ENCODE assay signal across 18 cellular contexts in the genomic region with DNA sequence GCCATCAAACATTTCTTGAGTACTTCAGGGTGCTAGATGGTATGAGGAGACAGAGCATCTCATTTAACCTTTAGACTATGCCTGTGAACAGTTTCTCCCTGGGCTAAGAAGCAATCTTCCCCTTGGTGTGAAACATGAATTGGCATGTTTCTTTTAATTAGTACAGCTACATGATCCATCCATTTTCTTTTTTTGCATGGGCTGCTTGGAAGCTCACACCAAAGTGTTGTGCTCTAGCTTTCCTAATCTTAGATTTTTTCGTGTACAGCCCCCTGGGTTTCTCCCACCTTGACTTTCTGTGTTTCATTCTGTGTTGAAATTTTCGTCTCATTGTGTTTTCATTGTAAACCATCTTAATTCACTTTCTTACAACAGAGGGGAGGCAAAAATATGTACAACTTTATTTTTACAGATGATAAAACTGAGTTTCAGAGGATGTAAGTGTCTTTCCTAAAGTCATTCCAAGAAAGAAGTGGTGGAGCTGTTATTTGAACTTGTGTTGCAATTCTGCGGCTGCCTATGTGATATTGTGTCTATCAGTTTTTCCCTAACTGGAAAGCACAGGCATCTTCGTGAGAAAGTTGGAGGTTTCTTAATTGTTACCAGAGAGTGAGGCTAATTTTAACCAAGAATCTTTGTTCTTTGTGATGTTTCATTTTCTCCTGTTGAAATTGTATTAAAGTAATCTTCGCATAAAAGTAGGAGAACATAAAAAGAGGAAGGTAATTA.
DNase-seq lines count a peak whose midpoint lies in the region; ATAC-seq and TF ChIP-seq lines count a peak whose summit lies in the region.
"Had no signal": no experiment of that assay in that cellular context is flagged by ENCODE, and none has a peak within 500 bp of the region (broad histone marks: within the 10 kb centered on the region; RNA-seq: fewer than 3 reads in every experiment).

No MANE protein-coding gene starts in this region.

- H3K4me2 ChIP-seq in SK-N-SH (no peak overlapping the region), smooth muscle cell (peak overlapping the region; percentile 73)
- H3K4me2 ChIP-seq: BLaER1 treated with 17β-estradiol and CSF1 and Interleukin-3, amounts not matched to agents 10 nM and 100 nM had no signal

- H3K4me1 Mint-ChIP-seq in CD14-positive monocyte, result peaks cover 37% of the 10 kb centered on the region

- no peak for TF ChIP-seq EP300 in SK-N-SH (IDR thresholded peaks at IDR 0.05; ENCODE audit: borderline replicate concordance in 1 of 2, low read depth in 1 of 2, low read length in 1 of 2)

- H3K9ac ChIP-seq in SK-N-SH (no peak overlapping the region), smooth muscle cell (ENCODE audit: low read depth) (no peak overlapping the region)
- H3K9ac ChIP-seq: BLaER1 treated with 17β-estradiol and CSF1 and Interleukin-3, amounts not matched to agents 10 nM and 100 nM had no signal

- in situ Hi-C loops in G401 (cut with HindIII; ENCODE audit: low sequenced_read_pairs), result no loop called here

- intact Hi-C loops in CD14-positive monocyte (cut with micrococcal nuclease), result no loop called here

- peaks cover 19 to 33% of the 10 kb centered on the region in 2 experiments for H3K4me1 ChIP-seq in SK-N-SH (ENCODE audit: control insufficient read depth in 1 of 2, insufficient read depth in 2 of 2, low read depth in 1 of 2, low read length in 1 of 2)
- peaks cover 41% of the 10 kb centered on the region for H3K4me1 ChIP-seq in smooth muscle cell (ENCODE audit: low read depth)

- no peak for ATAC-seq in HG03439 (IDR thresholded peaks at IDR 0.05; ENCODE audit: unreplicated experiment)

- TF ChIP-seq RAD21 in SK-N-SH (IDR thresholded peaks at IDR 0.05; ENCODE audit: low read length), result no peak

- H3K27me3 ChIP-seq in SK-N-SH (ENCODE audit: insufficient read depth) (no peaks in the 10 kb centered on the region), smooth muscle cell (ENCODE audit: low read depth) (no peaks in the 10 kb centered on the region)
- H3K27me3 ChIP-seq: BLaER1 treated with 17β-estradiol and CSF1 and Interleukin-3, amounts not matched to agents 10 nM and 100 nM; neutrophil; tibial nerve had no signal

- DNase-seq in CD14-positive monocyte (ENCODE audit: low spot score), result no peak
- no peak for DNase-seq in SK-N-SH
- peak; percentile 82 for DNase-seq in fibroblast of the aortic adventitia (ENCODE audit: low read depth)
- DNase-seq in smooth muscle cell (lab: John Stamatoyannopoulos, UW; ENCODE audit: unreplicated experiment), result no peak
- DNase-seq in G401 (ENCODE audit: low spot score), result no peak
- DNase-seq in superior temporal gyrus (ENCODE audit: extremely low spot score), result no peak
- DNase-seq in GOT3 (lab: John Stamatoyannopoulos, UW), result no peak
- DNase-seq: activated CD8-positive, alpha-beta memory T cell treated with anti-CD3 and anti-CD28 coated beads, Interleukin-2, amount 50 U/mL, for 4 hours; activated naive CD4-positive, alpha-beta T cell treated with anti-CD3 and anti-CD28 coated beads for 36 hours; central memory CD4-positive, alpha-beta T cell; DND-41; NCI-H1092 treated with DMSO at 0.1 percent for 48 hours; NCI-H345 had no signal

- H3K27ac Mint-ChIP-seq in CD14-positive monocyte, result peak overlapping the region in 6 of 7 donors; percentile 3 to 79 (median 50)
- H3K27ac Mint-ChIP-seq: activated naive CD4-positive, alpha-beta T cell treated with anti-CD3 and anti-CD28 coated beads for 36 hours had no signal

- H3K36me3 Mint-ChIP-seq in CD14-positive monocyte, result peaks cover 0 to 4% of the 10 kb centered on the region in 2 donors

- CTCF ChIA-PET in SK-N-SH (lab: Yijun Ruan, JAX), result no interaction called here

- H3K36me3 ChIP-seq in SK-N-SH (replicated peaks in 1 of 2; ENCODE audit: control insufficient read depth in 1 of 2, insufficient read depth in 2 of 2, low read length in 1 of 2), result no peaks in the 10 kb centered on the region
- no peaks in the 10 kb centered on the region for H3K36me3 ChIP-seq in smooth muscle cell (ENCODE audit: low read depth)
- H3K36me3 ChIP-seq: neutrophil, tibial nerve had no signal

- H3K79me2 ChIP-seq in SK-N-SH (ENCODE audit: insufficient read depth) (peaks cover 8% of the 10 kb centered on the region; the same call in 1 of the 2 replicates), smooth muscle cell (ENCODE audit: low read depth) (peaks cover 48% of the 10 kb centered on the region)

- H3K9me3 Mint-ChIP-seq in CD14-positive monocyte, result peaks cover 0 to 2% (median 0%) of the 10 kb centered on the region in 7 donors
- H3K9me3 Mint-ChIP-seq: activated naive CD4-positive, alpha-beta T cell treated with anti-CD3 and anti-CD28 coated beads for 36 hours had no signal

- POLR2A ChIA-PET in SK-N-SH (lab: Yijun Ruan, JAX), result no interaction called here

- TF ChIP-seq CTCF in CD14-positive monocyte (IDR thresholded peaks at IDR 0.05), result no peak
- TF ChIP-seq CTCF in SK-N-SH (IDR thresholded peaks at IDR 0.05), result no peak
- TF ChIP-seq CTCF in fibroblast of the aortic adventitia (IDR thresholded peaks at IDR 0.05; ENCODE audit: insufficient read depth, low read length), result no peak
- TF ChIP-seq CTCF in smooth muscle cell (IDR thresholded peaks at IDR 0.05; ENCODE audit: borderline replicate concordance, insufficient read depth, poor library complexity, severe bottlenecking), result no peak

- no peak overlapping the region for H2AFZ ChIP-seq in SK-N-SH (ENCODE audit: low read depth)
- no peak overlapping the region for H2AFZ ChIP-seq in smooth muscle cell (ENCODE audit: low read depth)

- H3K27me3 Mint-ChIP-seq in CD14-positive monocyte (ENCODE audit: low read depth in 3 of 3), result no peaks in the 10 kb centered on the region

- H3F3A ChIP-seq in SK-N-SH (replicated peaks; ENCODE audit: insufficient read depth) (peaks cover 5% of the 10 kb centered on the region), smooth muscle cell (ENCODE audit: low read depth) (peaks cover 16% of the 10 kb centered on the region)

- no peaks in the 10 kb centered on the region for H4K20me1 ChIP-seq in SK-N-SH (ENCODE audit: insufficient read depth)
- peaks cover 67% of the 10 kb centered on the region for H4K20me1 ChIP-seq in smooth muscle cell (ENCODE audit: low read depth)

- H3K4me3 ChIP-seq in SK-N-SH (ENCODE audit: low read depth in 2 of 2, low read length in 1 of 2), result no peak overlapping the region
- no peak overlapping the region for H3K4me3 ChIP-seq in fibroblast of the aortic adventitia (ENCODE audit: low read depth, low read length)
- no peak overlapping the region for H3K4me3 ChIP-seq in smooth muscle cell
- H3K4me3 ChIP-seq: BLaER1 treated with 17β-estradiol and CSF1 and Interleukin-3, amounts not matched to agents 10 nM and 100 nM; lung; tibial nerve had no signal

- no peaks in the 10 kb centered on the region for H3K9me2 ChIP-seq in SK-N-SH

- no peaks in the 10 kb centered on the region for H3K9me3 ChIP-seq in SK-N-SH
- H3K9me3 ChIP-seq in smooth muscle cell (replicated peaks; ENCODE audit: low read depth), result no peaks in the 10 kb centered on the region
- H3K9me3 ChIP-seq: neutrophil, tibial nerve had no signal

- H3K4me3 Mint-ChIP-seq in CD14-positive monocyte, result peak overlapping the region in 1 of 2 donors; percentile 53
- H3K4me3 Mint-ChIP-seq: activated naive CD4-positive, alpha-beta T cell treated with anti-CD3 and anti-CD28 coated beads for 36 hours had no signal

- H3K27ac ChIP-seq in SK-N-SH (ENCODE audit: low read depth in 2 of 2, low read length in 1 of 2) (peak overlapping the region; percentile 77 to 95; a peak in 3 of 4 replicates), smooth muscle cell (ENCODE audit: low read depth) (peak overlapping the region; percentile 64)
- H3K27ac ChIP-seq: BLaER1 treated with 17β-estradiol and CSF1 and Interleukin-3, amounts not matched to agents 10 nM and 100 nM; neutrophil had no signal

- 94% methylated on average over 5 of the region's 5 CpGs for WGBS in SK-N-SH (ENCODE audit: low lambda C conversion rate)
- WGBS in smooth muscle cell (ENCODE audit: low lambda C conversion rate), result 66% methylated on average over 5 of the region's 5 CpGs

TF ChIP-seq in SK-N-SH, 30 proteins besides CTCF, POLR2A, EP300 and RAD21:
- TF ChIP-seq RXRA (IDR thresholded peaks at IDR 0.05; ENCODE audit: borderline replicate concordance, low read depth) (no peak), POLR2AphosphoS5 (IDR thresholded peaks at IDR 0.05; ENCODE audit: low read depth, low read length) (no peak), TEAD4 (IDR thresholded peaks at IDR 0.05; ENCODE audit: borderline replicate concordance, insufficient read depth) (no peak), RCOR1 (IDR thresholded peaks at IDR 0.05; ENCODE audit: low read length) (no peak)
